Comparison of ENCODE assay signal across 1 cellular context in the genomic region with DNA sequence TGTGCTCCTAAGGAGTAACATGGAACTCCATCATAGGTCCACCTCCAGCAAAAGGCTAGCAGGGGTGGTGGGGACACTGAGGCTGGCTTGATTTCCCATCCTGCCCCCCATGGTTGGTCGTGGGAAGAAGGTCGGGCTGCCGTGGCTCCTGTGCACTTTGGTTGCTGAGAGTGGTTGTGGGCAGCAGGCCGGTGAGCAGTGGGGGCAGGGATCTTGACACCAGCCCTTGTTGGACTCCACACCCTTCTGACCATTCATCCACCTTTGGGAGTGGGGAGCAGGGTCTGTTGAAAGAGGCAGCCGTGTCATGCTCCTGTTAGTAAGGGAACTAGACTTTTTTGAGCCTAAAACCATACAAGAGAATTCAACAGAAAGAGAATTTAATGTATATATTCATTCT.
TF ChIP-seq lines count a peak whose summit lies in the region.

No MANE protein-coding gene starts in this region.

TF ChIP-seq in IMR-90, 13 proteins besides CTCF, POLR2A, EP300 and RAD21:
- TF ChIP-seq CEBPB (IDR thresholded peaks at IDR 0.05; ENCODE audit: low read depth, low read length): no peak
- TF ChIP-seq, protein P1, sequence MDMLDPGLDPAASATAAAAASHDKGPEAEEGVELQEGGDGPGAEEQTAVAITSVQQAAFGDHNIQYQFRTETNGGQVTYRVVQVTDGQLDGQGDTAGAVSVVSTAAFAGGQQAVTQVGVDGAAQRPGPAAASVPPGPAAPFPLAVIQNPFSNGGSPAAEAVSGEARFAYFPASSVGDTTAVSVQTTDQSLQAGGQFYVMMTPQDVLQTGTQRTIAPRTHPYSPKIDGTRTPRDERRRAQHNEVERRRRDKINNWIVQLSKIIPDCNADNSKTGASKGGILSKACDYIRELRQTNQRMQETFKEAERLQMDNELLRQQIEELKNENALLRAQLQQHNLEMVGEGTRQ (IDR thresholded peaks at IDR 0.05; ENCODE audit: low read depth, low read length): no peak
